22 cellular contexts compared by ENCODE assay signal in the genomic region with DNA sequence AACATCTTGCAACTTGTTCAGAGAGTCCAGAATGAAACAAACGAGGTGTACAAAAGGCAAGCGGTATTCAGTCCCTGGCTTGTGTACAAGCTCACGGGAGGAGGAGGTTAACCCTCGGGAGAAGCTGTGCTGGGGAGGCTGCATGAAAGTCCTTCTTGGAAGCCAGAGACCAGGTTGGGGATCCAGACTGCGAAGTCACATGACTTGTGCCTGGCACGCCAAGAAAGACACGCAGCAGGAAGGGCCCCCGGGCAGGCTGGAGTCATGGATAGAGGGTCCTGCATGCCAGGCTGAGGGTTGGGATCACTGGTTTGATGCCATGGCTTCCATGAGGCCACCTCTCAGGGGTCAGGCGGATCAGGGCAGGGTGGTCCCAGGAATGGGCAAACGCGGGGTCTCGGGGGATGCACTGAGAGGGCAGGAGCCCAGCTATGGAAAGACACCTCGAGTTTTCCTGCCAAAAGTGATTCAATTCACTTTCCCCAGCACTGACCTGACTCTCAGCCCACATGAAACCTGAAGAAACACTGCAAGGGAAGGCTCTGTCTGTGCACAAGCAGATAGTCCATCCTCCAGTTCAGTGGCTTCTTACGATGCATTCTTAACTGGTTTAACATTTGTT.
DNase-seq lines count a peak whose midpoint lies in the region; ATAC-seq and TF ChIP-seq lines count a peak whose summit lies in the region.
"Had no signal": no experiment of that assay in that cellular context is flagged by ENCODE, and none has a peak within 500 bp of the region (broad histone marks: within the 10 kb centered on the region; RNA-seq: fewer than 3 reads in every experiment).

No MANE protein-coding gene starts in this region.

- H3K27me3 Mint-ChIP-seq in chondrocyte (ENCODE audit: low read depth) = peaks cover 26% of the 10 kb centered on the region
- H3K27me3 Mint-ChIP-seq in neural progenitor cell (ENCODE audit: insufficient read depth, low read depth) = peaks cover 9% of the 10 kb centered on the region
- H3K27me3 Mint-ChIP-seq: CD4-positive, alpha-beta T cell had no signal

- H3F3A ChIP-seq in neural progenitor cell (ENCODE audit: low read depth) = no peaks in the 10 kb centered on the region
- no peaks in the 10 kb centered on the region for H3F3A ChIP-seq in MM.1S (ENCODE audit: insufficient read depth, low read length)

- in situ Hi-C loops in GM13976 (cut with MboI; ENCODE audit: low sequenced_read_pairs, unreplicated experiment) (no loop called here), GM13977 (cut with MboI; ENCODE audit: low pct_unique_long_range_greater_than_20kb, low sequenced_read_pairs, unreplicated experiment) (no loop called here)

- H3K79me2 ChIP-seq in neural progenitor cell (ENCODE audit: low read depth) (no peaks in the 10 kb centered on the region), MM.1S (ENCODE audit: low read length) (no peaks in the 10 kb centered on the region)

- H3K9me2 ChIP-seq in MM.1S (replicated peaks; ENCODE audit: insufficient read depth, low read length) = no peaks in the 10 kb centered on the region

- ATAC-seq in aorta (ENCODE audit: low FRiP score) (no peak), psoas muscle (no peak)
- ATAC-seq: natural killer cell treated with Interleukin-12 subunit alpha and Interleukin-12 subunit beta and Interleukin-15 and Interleukin-18, amount 100 ng/mL, for 72 hours had no signal

- no peaks in the 10 kb centered on the region for H3K4me1 Mint-ChIP-seq in chondrocyte (ENCODE audit: low read depth)
- peaks cover 16% of the 10 kb centered on the region for H3K4me1 Mint-ChIP-seq in neural progenitor cell

- H3K4me3 Mint-ChIP-seq in chondrocyte (ENCODE audit: unreplicated experiment) (no peak overlapping the region), neural progenitor cell (no peak overlapping the region)
- H3K4me3 Mint-ChIP-seq: CD4-positive, alpha-beta T cell; natural killer cell treated with Interleukin-12 subunit alpha and Interleukin-12 subunit beta and Interleukin-15 and Interleukin-18, amount 100 ng/mL, for 72 hours; T-helper 1 cell treated with Interleukin-12 subunit alpha and Interleukin-12 subunit beta and Interleukin-4 antibody, amounts not matched to agents 30 μg/mL and 1 μg/mL, for 36 hours had no signal

- no peaks in the 10 kb centered on the region for H3K9me3 ChIP-seq in neural progenitor cell (ENCODE audit: low read depth)
- no peaks in the 10 kb centered on the region for H3K9me3 ChIP-seq in MM.1S (replicated peaks; ENCODE audit: insufficient read depth, low read length)
- no peaks in the 10 kb centered on the region for H3K9me3 ChIP-seq in aorta (ENCODE audit: control insufficient read depth, low read length)
- no peaks in the 10 kb centered on the region for H3K9me3 ChIP-seq in psoas muscle
- H3K9me3 ChIP-seq: adrenal gland had no signal

- H3K4me2 ChIP-seq in neural progenitor cell (no peak overlapping the region), MM.1S (ENCODE audit: low read depth, low read length) (no peak overlapping the region)
- H3K4me2 ChIP-seq: PC-9 had no signal

- H2AFZ ChIP-seq in neural progenitor cell (replicated peaks) (no peak overlapping the region), MM.1S (ENCODE audit: low read length) (no peak overlapping the region)
- H2AFZ ChIP-seq: PC-9 had no signal

- intact Hi-C loops in aorta (cut with DNase I) (no loop called here), psoas muscle (cut with DNase I) (no loop called here)

- TF ChIP-seq CTCF in GM13976 (IDR thresholded peaks at IDR 0.05; ENCODE audit: borderline replicate concordance, control extremely low read depth, extremely low read depth, insufficient read depth, missing control alignments) (no peak), GM13977 (IDR thresholded peaks at IDR 0.05; ENCODE audit: extremely low read depth, insufficient read depth, missing control alignments) (no peak), chondrocyte (IDR thresholded peaks at IDR 0.05) (no peak), neural progenitor cell (IDR thresholded peaks at IDR 0.05) (no peak), MM.1S (IDR thresholded peaks at IDR 0.05; ENCODE audit: low read length) (no peak), psoas muscle (IDR thresholded peaks at IDR 0.05) (no peak)

- H3K4me1 ChIP-seq in neural progenitor cell (peaks cover 3% of the 10 kb centered on the region), MM.1S (ENCODE audit: low read length) (no peaks in the 10 kb centered on the region), aorta (ENCODE audit: control insufficient read depth in 1 of 2, insufficient read depth in 2 of 2, low read length in 2 of 2) (no peaks in the 10 kb centered on the region), psoas muscle (no peaks in the 10 kb centered on the region)
- H3K4me1 ChIP-seq: adrenal gland, SJSA1 had no signal

- H4K20me1 ChIP-seq in neural progenitor cell (ENCODE audit: low read depth) (no peaks in the 10 kb centered on the region), MM.1S (ENCODE audit: insufficient read depth, low read length) (no peaks in the 10 kb centered on the region)

- H3K27ac Mint-ChIP-seq in chondrocyte (ENCODE audit: unreplicated experiment) = no peak overlapping the region
- peak overlapping the region; percentile 57 for H3K27ac Mint-ChIP-seq in neural progenitor cell
- H3K27ac Mint-ChIP-seq: CD4-positive, alpha-beta T cell; progenitor cell of endocrine pancreas; T-helper 1 cell treated with Interleukin-12 subunit alpha and Interleukin-12 subunit beta and Interleukin-4 antibody, amounts not matched to agents 30 μg/mL and 1 μg/mL, for 36 hours had no signal

- no peaks in the 10 kb centered on the region for H3K36me3 Mint-ChIP-seq in chondrocyte (ENCODE audit: low read depth)
- no peaks in the 10 kb centered on the region for H3K36me3 Mint-ChIP-seq in neural progenitor cell
- H3K36me3 Mint-ChIP-seq: natural killer cell treated with Interleukin-12 subunit alpha and Interleukin-12 subunit beta and Interleukin-15 and Interleukin-18, amount 100 ng/mL, for 72 hours had no signal

- no peak overlapping the region for H3K9ac ChIP-seq in neural progenitor cell
- no peak overlapping the region for H3K9ac ChIP-seq in MM.1S (ENCODE audit: low read length)

- DNase-seq in GM13976 (ENCODE audit: low spot score) (peak; percentile 24), GM13977 (ENCODE audit: low spot score) (peak; percentile 11), chondrocyte (ENCODE audit: low spot score) (peak; percentile 66), neural progenitor cell (ENCODE audit: low spot score) (no peak), MM.1S (no peak), aorta (no peak), psoas muscle (no peak)
- DNase-seq: activated gamma-delta T cell treated with Interleukin-2 at 50 U/mL for 16 hours; DMS 273 treated with DMSO at 0.1 percent for 48 hours; midbrain; NCI-H1417; NCI-H2107; PC-9; stimulated activated naive CD4-positive, alpha-beta T cell treated with Interleukin-2 at 50 U/mL for 16 hours had no signal

- no peaks in the 10 kb centered on the region for H3K36me3 ChIP-seq in neural progenitor cell
- H3K36me3 ChIP-seq in MM.1S (replicated peaks; ENCODE audit: insufficient read depth, low read length) = no peaks in the 10 kb centered on the region
- no peaks in the 10 kb centered on the region for H3K36me3 ChIP-seq in aorta (ENCODE audit: control insufficient read depth in 1 of 2, insufficient read depth in 2 of 2, low read length in 1 of 2)
- H3K36me3 ChIP-seq in psoas muscle (ENCODE audit: insufficient read depth in 1 of 2, low read depth in 1 of 2) = no peaks in the 10 kb centered on the region
- H3K36me3 ChIP-seq: adrenal gland, SJSA1 had no signal

- no peak overlapping the region for H3K4me3 ChIP-seq in neural progenitor cell
- no peak overlapping the region for H3K4me3 ChIP-seq in MM.1S (ENCODE audit: low read length)
- H3K4me3 ChIP-seq in aorta (ENCODE audit: low read length in 2 of 2) = no peak overlapping the region
- H3K4me3 ChIP-seq in psoas muscle = no peak overlapping the region
- H3K4me3 ChIP-seq: adrenal gland, PC-9, SJSA1, skin epidermis had no signal

- H3K9me3 Mint-ChIP-seq in chondrocyte (ENCODE audit: low read depth) (no peaks in the 10 kb centered on the region), neural progenitor cell (peaks cover 8% of the 10 kb centered on the region)
- H3K9me3 Mint-ChIP-seq: CD4-positive, alpha-beta T cell; natural killer cell treated with Interleukin-12 subunit alpha and Interleukin-12 subunit beta and Interleukin-15 and Interleukin-18, amount 100 ng/mL, for 72 hours had no signal

- 73 to 75% methylated on average over 14 of the region's 14 CpGs for WGBS in aorta, 2 donors
- WGBS in psoas muscle, 3 donors = 85 to 86% (median 86%) methylated on average over 14 of the region's 14 CpGs

- H3K27me3 ChIP-seq in neural progenitor cell (no peaks in the 10 kb centered on the region), MM.1S (replicated peaks; ENCODE audit: insufficient read depth, low read length) (no peaks in the 10 kb centered on the region), aorta (ENCODE audit: control insufficient read depth in 1 of 2, insufficient read depth in 2 of 2, low read length in 1 of 2) (no peaks in the 10 kb centered on the region), psoas muscle (ENCODE audit: insufficient read depth in 3 of 3, low read length in 2 of 3) (peaks cover 0 to 23% (median 0%) of the 10 kb centered on the region in 3 donors)
- H3K27me3 ChIP-seq: SJSA1 had no signal

- H3K27ac ChIP-seq in neural progenitor cell (no peak overlapping the region), MM.1S (ENCODE audit: low read length) (no peak overlapping the region), aorta (ENCODE audit: low read depth in 1 of 2, low read length in 2 of 2) (no peak overlapping the region), psoas muscle (no peak overlapping the region)
- H3K27ac ChIP-seq: adrenal gland, PC-9, SJSA1, skin epidermis, VCaP had no signal

Comparison
In these comparisons a context has a peak if more than half of its experiments do, and no peak if none do; other contexts are left out.
1. DNase-seq: peak in GM13976 (single experiment), GM13977 (single experiment) and chondrocyte (single experiment); none in neural progenitor cell (single experiment), MM.1S (single experiment), aorta (0 of 2) and psoas muscle (0 of 2).